In the genomic region with DNA sequence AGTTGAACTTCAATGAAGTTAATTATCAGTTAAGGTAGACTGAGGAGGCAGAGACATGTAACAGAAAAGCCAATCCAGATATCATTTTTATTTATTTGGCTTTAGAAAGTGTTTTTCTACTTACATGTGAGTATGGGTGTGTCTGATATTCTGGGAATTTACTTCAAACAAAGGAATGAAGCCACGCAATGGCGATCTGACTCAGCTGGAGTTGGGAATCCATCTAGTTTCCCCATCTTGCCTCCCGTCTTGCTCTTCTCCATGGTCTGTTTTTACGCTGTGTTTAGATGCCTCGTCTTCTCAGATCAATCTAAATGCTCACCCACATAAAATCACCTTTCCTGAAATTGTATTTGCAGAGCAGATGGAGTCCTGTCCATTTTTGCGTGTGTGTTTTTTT, we compare ENCODE assay signal across 19 cellular contexts. TPM values are rescaled to one million over a fixed set of nuclear protein-coding genes. Genes with fewer than 3 reads are reported as not detected.
"Had no signal": no experiment of that assay in that cellular context is flagged by ENCODE, and none has a peak within 500 bp of the region (broad histone marks: within the 10 kb centered on the region; RNA-seq: fewer than 3 reads in every experiment).

No MANE protein-coding gene starts in this region.

- H3K27ac ChIP-seq: colonic mucosa, neural progenitor cell, uterus, WERI-Rb-1 had no signal

- H3K4me1 ChIP-seq: colonic mucosa, neural progenitor cell, uterus had no signal

- H3K36me3 ChIP-seq: colonic mucosa, neural progenitor cell, uterus, WERI-Rb-1 had no signal

- H3K27me3 ChIP-seq: colonic mucosa, neural progenitor cell, uterus had no signal

- DNase-seq: activated CD4-positive, alpha-beta T cell treated with anti-CD3 and anti-CD28 coated beads for 1 hour; activated CD4-positive, alpha-beta T cell treated with anti-CD3 and anti-CD28 coated beads, Interleukin-2, amount 50 U/mL, for 4 hours; activated gamma-delta T cell treated with Interleukin-2 at 50 U/mL for 16 hours; amniotic stem cell; colonic mucosa; endodermal cell; left ventricle myocardium superior; retina; stimulated activated CD4-positive, alpha-beta T cell treated with anti-CD3 and anti-CD28 coated beads, Interleukin-12 subunit alpha, Interleukin-12 subunit beta, amount 100 ng/mL, for 4 hours; stimulated activated CD4-positive, alpha-beta T cell treated with anti-CD3 and anti-CD28 coated beads, Interleukin-1b, Interleukin-23, amount 100 ng/mL, for 48 hours; stimulated activated CD8-positive, alpha-beta memory T cell treated with anti-CD3 and anti-CD28 coated beads, Interleukin-4, amount 100 ng/mL, for 48 hours; stimulated activated naive CD4-positive, alpha-beta T cell; SW 1271; uterus; WERI-Rb-1 had no signal

- H3K4me2 ChIP-seq: neural progenitor cell had no signal

- H2AFZ ChIP-seq: neural progenitor cell had no signal

- H3K9ac ChIP-seq: neural progenitor cell had no signal

- H3K4me3 ChIP-seq: colonic mucosa, neural progenitor cell, uterus had no signal

- H3K9me3 ChIP-seq: colonic mucosa, uterus had no signal

- ATAC-seq: activated naive CD4-positive, alpha-beta T cell treated with anti-CD3 and anti-CD28 coated beads, Interleukin-2, amount 50 U/mL, for 72 hours; left ventricle myocardium superior had no signal

RNA-seq across cellular contexts. Expression of a gene that starts 1.7 kb away (rescaled TPM):
- total RNA-seq: activated CD8-positive, alpha-beta memory T cell treated with anti-CD3 and anti-CD28 coated beads for 36 hours; activated naive CD4-positive, alpha-beta T cell treated with anti-CD3 and anti-CD28 coated beads, Interleukin-2, amount 50 U/mL, for 72 hours; left ventricle myocardium superior; T-helper 2 cell treated with Interferon-gamma antibody and Interleukin-4, amounts not matched to agents 100 ng/mL and 5 ng/mL, for 36 hours had no signal
